Comparison of ENCODE assay signal across 14 cellular contexts in genomic region chr6:29992792-29993191, GRCh38. TPM values are rescaled to one million over a fixed set of nuclear protein-coding genes. Genes with fewer than 3 reads are reported as not detected.
DNase-seq lines count a peak whose midpoint lies in the region; ATAC-seq and TF ChIP-seq lines count a peak whose summit lies in the region.
"Had no signal": no experiment of that assay in that cellular context is flagged by ENCODE, and none has a peak within 500 bp of the region (broad histone marks: within the 10 kb centered on the region; RNA-seq: fewer than 3 reads in every experiment).

No MANE protein-coding gene starts in this region.

- peak; percentile 78 for DNase-seq in AG08395 (ENCODE audit: low spot score)
- peak; percentile 90 for DNase-seq in ELR (ENCODE audit: low read depth)
- peak; percentile 94 for DNase-seq in RKO (ENCODE audit: low spot score)
- peak; percentile 19 to 35 for DNase-seq in fibroblast of lung (ENCODE audit: low read depth in 2 of 2)
- no peak for DNase-seq in DMS153 (lab: John Stamatoyannopoulos, UW)
- DNase-seq in islet precursor cell: no peak
- DNase-seq: activated B cell treated with CpG ODN at 0.5 μM for 24 hours; DMS79 treated with DMSO at 0.1 percent for 48 hours; NCI-H1105 treated with DMSO at 0.1 percent for 48 hours; stimulated activated CD8-positive, alpha-beta memory T cell treated with anti-CD3 and anti-CD28 coated beads, Interleukin-4, amount 100 ng/mL, for 48 hours had no signal

- ATAC-seq in GM18519 (IDR thresholded peaks at IDR 0.05; ENCODE audit: low FRiP score, unreplicated experiment): no peak
- no peak for ATAC-seq in GM21619 (IDR thresholded peaks at IDR 0.05; ENCODE audit: unreplicated experiment)

- H3K4me2 ChIP-seq in fibroblast of lung (ENCODE audit: extremely low read depth, insufficient read depth, low read length): no peak overlapping the region

- no peaks in the 10 kb centered on the region for H3K79me2 ChIP-seq in fibroblast of lung (ENCODE audit: control insufficient read depth, insufficient read depth, low read length)

- no peak overlapping the region for H2AFZ ChIP-seq in fibroblast of lung (ENCODE audit: low read length)

- peaks cover 4% of the 10 kb centered on the region for H3K27me3 ChIP-seq in fibroblast of lung (ENCODE audit: control insufficient read depth, insufficient read depth, low read length)

- no peak overlapping the region for H3K27ac ChIP-seq in fibroblast of lung (ENCODE audit: insufficient read depth, low read length)
- H3K27ac ChIP-seq: C4-2B, prostate gland had no signal

- no peaks in the 10 kb centered on the region for H3K4me1 ChIP-seq in fibroblast of lung (ENCODE audit: control insufficient read depth, extremely low read depth, insufficient read depth, low read length)
- H3K4me1 ChIP-seq: prostate gland had no signal

- no peak for TF ChIP-seq CTCF in fibroblast of lung (conservative IDR thresholded peaks at IDR 0.05 in 1 of 2, IDR thresholded peaks at IDR 0.05 in 1 of 2; ENCODE audit: low read depth in 1 of 2, low read length in 2 of 2)

- no peak overlapping the region for H3K9ac ChIP-seq in fibroblast of lung (ENCODE audit: insufficient read depth, low read length)

- no peaks in the 10 kb centered on the region for H3K36me3 ChIP-seq in fibroblast of lung (ENCODE audit: control insufficient read depth, insufficient read depth, low read length)
- H3K36me3 ChIP-seq: prostate gland had no signal

- no peak overlapping the region for H3K4me3 ChIP-seq in fibroblast of lung (replicated peaks in 1 of 4; ENCODE audit: control extremely low read depth in 1 of 4, insufficient read depth in 1 of 4, low read depth in 3 of 4, low read length in 4 of 4)
- H3K4me3 ChIP-seq: prostate gland had no signal

- H3K9me3 ChIP-seq in fibroblast of lung (ENCODE audit: control insufficient read depth, insufficient read depth, low read depth, low read length): no peaks in the 10 kb centered on the region
- H3K9me3 ChIP-seq: prostate gland had no signal

- no peaks in the 10 kb centered on the region for H4K20me1 ChIP-seq in fibroblast of lung (ENCODE audit: control insufficient read depth, extremely low read depth, insufficient read depth, low read length)

RNA-seq across cellular contexts. Expression of gene HLA-A, which starts 50.5 kb away (rescaled TPM):
- 280 and 666 TPM in 2 replicates for total RNA-seq in fibroblast of lung
- 272 and 630 TPM in 2 replicates for polyA plus RNA-seq in fibroblast of lung
- polyA plus RNA-seq in fibroblast of lung (2012): 460 and 675 TPM in 2 replicates
- 343 and 357 TPM in 2 replicates for polyA minus RNA-seq in fibroblast of lung (ENCODE audit: low replicate concordance)

Comparison
In these comparisons a context has a peak if more than half of its experiments do, and no peak if none do; other contexts are left out.
1. DNase-seq: peak in AG08395 (single experiment), ELR (single experiment), RKO (single experiment) and fibroblast of lung (2 of 2); none in DMS153 (single experiment) and islet precursor cell (single experiment).